1 cellular context compared by ENCODE assay signal in genomic region chr21:33684923-33685560, GRCh38.
TF ChIP-seq lines count a peak whose summit lies in the region.

No MANE protein-coding gene starts in this region.

TF ChIP-seq in GM12878, 131 proteins besides CTCF, POLR2A, EP300 and RAD21 (continued from another document):
- no peak for TF ChIP-seq ZNF592 (IDR thresholded peaks at IDR 0.05)
